Comparison of ENCODE assay signal across 8 cellular contexts in the genomic region with DNA sequence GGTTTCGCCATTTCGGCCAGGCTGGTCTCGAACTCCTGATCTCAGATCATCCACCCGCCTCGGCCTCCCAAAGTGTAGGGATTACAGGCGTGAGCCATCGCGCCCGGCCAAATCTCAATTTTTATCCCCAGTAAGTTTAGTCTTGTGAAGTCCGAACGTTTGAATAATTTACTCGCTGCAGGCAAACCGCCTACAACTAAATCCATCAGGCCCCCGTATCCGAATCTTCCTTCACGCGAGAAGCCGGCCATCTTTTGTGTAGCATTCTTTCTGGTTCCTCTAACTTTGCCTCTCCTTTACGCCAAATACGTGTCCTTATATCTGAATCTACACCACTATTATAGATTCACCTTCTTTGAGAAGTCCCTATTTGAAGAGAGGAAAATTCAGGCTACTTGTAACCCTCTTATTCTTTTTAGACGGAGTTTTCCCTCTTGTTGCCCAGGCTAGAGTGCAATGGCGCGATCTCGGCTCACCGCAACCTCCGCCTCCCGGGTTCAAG. TPM values are rescaled to one million over a fixed set of nuclear protein-coding genes. Genes with fewer than 3 reads are reported as not detected.
DNase-seq lines count a peak whose midpoint lies in the region; ATAC-seq, FAIRE-seq and TF ChIP-seq lines count a peak whose summit lies in the region.

No MANE protein-coding gene starts in this region.

- peaks cover 5% of the 10 kb centered on the region; the same call in 1 of the 2 replicates for H4K20me1 ChIP-seq in PC-3 (ENCODE audit: low read length)

- H3K4me1 ChIP-seq in PC-3 (ENCODE audit: insufficient read depth, low read length) (0 out of 2 replicates have a peak, but pooled peaks cover 9% of the 10 kb centered on the region), mesodermal cell (ENCODE audit: control insufficient read depth, insufficient read depth, low read length, poor library complexity, severe bottlenecking) (peaks cover 3% of the 10 kb centered on the region)

- CTCF ChIA-PET in PC-3 (lab: Charles Lee), result no interaction called here

- peak overlapping the region; percentile 99 for H3K27ac Mint-ChIP-seq in chondrocyte (ENCODE audit: unreplicated experiment)

- peak overlapping the region; percentile 79 for H3K4me3 Mint-ChIP-seq in chondrocyte (ENCODE audit: unreplicated experiment)

- peak overlapping the region; percentile 67; the same call in 1 of the 2 replicates for H2AFZ ChIP-seq in PC-3 (ENCODE audit: low read length)

- no peaks in the 10 kb centered on the region for H3K27me3 Mint-ChIP-seq in chondrocyte (ENCODE audit: low read depth)

- no peaks in the 10 kb centered on the region for H3K9me2 ChIP-seq in PC-3 (replicated peaks; ENCODE audit: low read length)

- TF ChIP-seq CTCF in PC-3 (conservative IDR thresholded peaks at IDR 0.05; ENCODE audit: low read depth, low read length), result no peak
- no peak for TF ChIP-seq CTCF in chondrocyte (IDR thresholded peaks at IDR 0.05)

- H3K27me3 ChIP-seq in PC-3 (ENCODE audit: low read length), result no peaks in the 10 kb centered on the region

- H3K79me2 ChIP-seq in PC-3 (ENCODE audit: low read length), result peaks cover 55% of the 10 kb centered on the region

- H3K27ac ChIP-seq in PC-3 (ENCODE audit: low read length) (peak overlapping the region; percentile 84), mesodermal cell (ENCODE audit: low read depth, low read length, severe bottlenecking) (peak overlapping the region; percentile 73)

- H3K36me3 ChIP-seq in PC-3 (ENCODE audit: low read depth, low read length) (peaks cover 17% of the 10 kb centered on the region), mesodermal cell (ENCODE audit: control insufficient read depth, insufficient read depth, low read length) (peaks cover 34% of the 10 kb centered on the region)

- H3K4me1 Mint-ChIP-seq in chondrocyte (ENCODE audit: low read depth), result peaks cover 29% of the 10 kb centered on the region

- no peaks in the 10 kb centered on the region for H3K9me3 ChIP-seq in PC-3 (ENCODE audit: low read length)
- H3K9me3 ChIP-seq in mesodermal cell (ENCODE audit: control insufficient read depth, low read length), result peaks cover 9% of the 10 kb centered on the region

- DNase-seq in DMS53 (lab: John Stamatoyannopoulos, UW), result peak; percentile 60
- DNase-seq in DMS53 treated with DMSO at 0.1 percent for 48 hours (lab: John Stamatoyannopoulos, UW; ENCODE audit: unreplicated experiment), result no peak
- peak; percentile 18 for DNase-seq in PC-3
- no peak for DNase-seq in chondrocyte (ENCODE audit: low spot score)
- peak; percentile 46 for DNase-seq in urothelium cell line (ENCODE audit: low spot score)
- no peak for DNase-seq in HTR-8/SVneo (ENCODE audit: insufficient read length, low spot score)

- H3K36me3 Mint-ChIP-seq in chondrocyte (ENCODE audit: low read depth), result peaks cover 14% of the 10 kb centered on the region

- BruUV-seq in PC-3 (replicated peaks; lab: Mats Ljungman, UMichigan), result TSS peak; percentile 92

- H3K4me3 ChIP-seq in PC-3 (ENCODE audit: low read length) (peak overlapping the region; percentile 97), mesodermal cell (ENCODE audit: extremely low read depth, insufficient read depth, low read length, poor library complexity, severe bottlenecking) (peak overlapping the region; percentile 69)

- 58 to 70% methylated on average over 19 to 20 of the region's 27 CpGs for WGBS in mesodermal cell (ENCODE audit: insufficient coverage in 2 of 2), 2 experiments

- peaks cover 3% of the 10 kb centered on the region for H3K9me3 Mint-ChIP-seq in chondrocyte (ENCODE audit: low read depth)

- ATAC-seq in PC-3 (no peak), GM19397 (IDR thresholded peaks at IDR 0.05; ENCODE audit: unreplicated experiment) (no peak)

- POLR2A ChIA-PET in PC-3 (lab: Charles Lee; ENCODE audit: unreplicated experiment), result interaction anchor here (0.5 to 0.7 kb wide), 2 partner anchors 57 to 94 kb away, joined by 3 to 22 read pairs; no protein-coding TSS in a partner anchor

- H3F3A ChIP-seq in PC-3 (ENCODE audit: low read length, unreplicated experiment), result peaks cover 3% of the 10 kb centered on the region

- no peak for FAIRE-seq in urothelium cell line (lab: Jason Lieb, UNC)
- no peak for FAIRE-seq in HTR-8/SVneo (lab: Jason Lieb, UNC)

- H3K9ac ChIP-seq in PC-3 (ENCODE audit: low read length), result peak overlapping the region; percentile 98

- intact Hi-C loops in PC-3 (cut with micrococcal nuclease), result no loop called here

- H3K4me2 ChIP-seq in PC-3 (ENCODE audit: low read length), result peak overlapping the region; percentile 100

RNA-seq across cellular contexts. Expression of gene EIF3L, which starts 0.6 kb away (rescaled TPM):
- 164 and 218 TPM in 2 replicates for total RNA-seq in PC-3 (2014; rRNA removed)
- total RNA-seq in chondrocyte, result 312 to 325 TPM (median 323 TPM) in 3 replicates
- 396 TPM for polyA plus RNA-seq in mesodermal cell (2013, experiment 1 of 2)
- polyA plus RNA-seq in mesodermal cell (2013, experiment 2 of 2), result 387 TPM

RNA-seq across cellular contexts. Expression of gene ANKRD54, which starts 4.5 kb away (rescaled TPM):
- total RNA-seq in PC-3 (2014; rRNA removed), result 24.9 and 30.1 TPM in 2 replicates
- total RNA-seq in chondrocyte, result 17.6 to 17.8 TPM (median 17.7 TPM) in 3 replicates
- 17.8 TPM for polyA plus RNA-seq in mesodermal cell (2013, experiment 1 of 2)
- polyA plus RNA-seq in mesodermal cell (2013, experiment 2 of 2), result 18.1 TPM

RNA-seq across cellular contexts. Expression of gene GALR3, which starts 25.5 kb away (rescaled TPM):
- total RNA-seq in PC-3 (2014; rRNA removed) (not detected in 2 replicates), chondrocyte (0.37 to 0.41 TPM in 2 of 3 replicates, not detected in the other)
- not detected for polyA plus RNA-seq in mesodermal cell (2013, experiment 1 of 2)
- polyA plus RNA-seq in mesodermal cell (2013, experiment 2 of 2), result not detected

RNA-seq across cellular contexts. Expression of gene GCAT, which starts 40.9 kb away (rescaled TPM):
- total RNA-seq in PC-3 (2014; rRNA removed) (26.0 and 33.3 TPM in 2 replicates), chondrocyte (23.1 to 24.8 TPM (median 23.6 TPM) in 3 replicates)
- polyA plus RNA-seq in mesodermal cell (2013, experiment 1 of 2), result 20.2 TPM
- polyA plus RNA-seq in mesodermal cell (2013, experiment 2 of 2), result 15.1 TPM

RNA-seq across cellular contexts. Expression of gene MICALL1, which starts 57.5 kb away (rescaled TPM):
- 20.1 and 29.9 TPM in 2 replicates for total RNA-seq in PC-3 (2014; rRNA removed)
- total RNA-seq in chondrocyte, result 50.3 to 65.5 TPM (median 58.6 TPM) in 3 replicates
- polyA plus RNA-seq in mesodermal cell (2013, experiment 1 of 2), result 49.6 TPM
- 41.5 TPM for polyA plus RNA-seq in mesodermal cell (2013, experiment 2 of 2)

Comparison
In these comparisons a context has a peak if more than half of its experiments do, and no peak if none do; other contexts are left out.
1. DNase-seq: peak in DMS53 (single experiment), PC-3 (single experiment) and urothelium cell line (single experiment); none in DMS53 treated with DMSO at 0.1 percent for 48 hours (single experiment), chondrocyte (single experiment) and HTR-8/SVneo (single experiment).